ENCODE assay signal across 8 cellular contexts in genomic region chr5:16552666-16553343, GRCh38.
DNase-seq lines count a peak whose midpoint lies in the region; ATAC-seq and TF ChIP-seq lines count a peak whose summit lies in the region.

No MANE protein-coding gene starts in this region.

- WGBS in lower leg skin, 2 donors: 36 to 37% methylated on average over 7 of the region's 7 CpGs

- TF ChIP-seq CTCF in 22Rv1 (IDR thresholded peaks at IDR 0.05) (peak; percentile 92), lower leg skin (IDR thresholded peaks at IDR 0.05) (peak in 1 of 3 donors; percentile 20)

- TF ChIP-seq POLR2A in lower leg skin (IDR thresholded peaks at IDR 0.05): no peak

- intact Hi-C loops in lower leg skin (cut with DNase I; ENCODE audit: low total_unique reads): no loop called here

- no peak overlapping the region for H3K4me3 ChIP-seq in lower leg skin (ENCODE audit: low read depth, poor library complexity, severe bottlenecking)

- ATAC-seq in GM18499 (IDR thresholded peaks at IDR 0.05; ENCODE audit: insufficient read depth, unreplicated experiment) (peak; percentile 84), HG02798 (IDR thresholded peaks at IDR 0.05; ENCODE audit: poor library complexity, unreplicated experiment) (peak; percentile 88)

- H3K27ac ChIP-seq in 22Rv1 (no peak overlapping the region), cingulate gyrus (ENCODE audit: low read depth, low read length) (peak overlapping the region; percentile 73)

- DNase-seq in NCI-H146 treated with DMSO at 0.1 percent for 48 hours (lab: John Stamatoyannopoulos, UW; ENCODE audit: unreplicated experiment) (peak; percentile 55), lower leg skin (ENCODE audit: low spot score in 2 of 2) (peak; percentile 76 to 94)
- peak; percentile 36 for DNase-seq in activated CD4-positive, CD25-positive, alpha-beta regulatory T cell treated with anti-CD3 and anti-CD28 coated beads, Interleukin-2, amount 50 U/mL, for 72 hours
- peak; percentile 25 to 26 for DNase-seq in stimulated activated CD8-positive, alpha-beta memory T cell treated with anti-CD3 and anti-CD28 coated beads, Interleukin-15, amount 100 ng/mL, for 48 hours (ENCODE audit: low read depth in 2 of 2)

Comparison
In these comparisons a context has a peak if more than half of its experiments do, and no peak if none do; other contexts are left out.
1. DNase-seq: peak in every context shown above with its lines; median percentile 85 in lower leg skin; 55 in NCI-H146 treated with DMSO at 0.1 percent for 48 hours; 36 in activated CD4-positive, CD25-positive, alpha-beta regulatory T cell treated with anti-CD3 and anti-CD28 coated beads, Interleukin-2, amount 50 U/mL, for 72 hours; 26 in stimulated activated CD8-positive, alpha-beta memory T cell treated with anti-CD3 and anti-CD28 coated beads, Interleukin-15, amount 100 ng/mL, for 48 hours.